Comparison of ENCODE assay signal across 1 cellular context in the genomic region with DNA sequence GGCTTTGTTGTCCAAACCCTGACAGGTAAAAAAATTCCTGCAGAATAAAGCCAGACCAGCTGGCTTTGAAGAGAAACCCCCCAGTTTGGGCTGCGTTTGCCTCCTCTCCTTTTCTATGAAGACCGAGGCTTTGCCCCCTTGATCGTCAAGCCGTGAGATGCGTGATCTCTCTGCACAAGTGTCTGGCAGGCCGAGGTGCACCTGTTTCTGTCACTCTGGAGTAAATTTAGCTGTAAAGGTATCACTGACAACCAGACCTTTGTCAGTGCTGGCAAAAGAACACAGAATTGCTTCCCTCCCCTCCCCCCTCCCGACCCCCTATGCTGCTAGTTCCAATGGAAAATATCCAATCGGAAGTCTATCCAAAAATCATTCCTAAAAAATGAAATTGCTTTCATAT. TPM values are rescaled to one million over a fixed set of nuclear protein-coding genes. Genes with fewer than 3 reads are reported as not detected.
"Had no signal": no experiment of that assay in that cellular context is flagged by ENCODE, and none has a peak within 500 bp of the region (broad histone marks: within the 10 kb centered on the region; RNA-seq: fewer than 3 reads in every experiment).

No MANE protein-coding gene starts in this region.

RNA-seq across cellular contexts. Expression of a gene that starts 21.0 kb away (rescaled TPM):
- total RNA-seq: activated naive CD4-positive, alpha-beta T cell treated with anti-CD3 and anti-CD28 coated beads for 36 hours had no signal
